1 cellular context compared by ENCODE assay signal in genomic region chr3:72383896-72384295, GRCh38.
TF ChIP-seq lines count a peak whose summit lies in the region.

No MANE protein-coding gene starts in this region.

TF ChIP-seq in HEK293, 187 proteins besides CTCF, POLR2A, EP300 and RAD21:
- 0 out of 2 replicates have a peak, but pooled peaks have one; percentile 34 for TF ChIP-seq ZNF133 (tag by site-specific recombination; IDR thresholded peaks at IDR 0.05)
- no peak for TF ChIP-seq ZNF621 (tag by site-specific recombination; IDR thresholded peaks at IDR 0.05)
- TF ChIP-seq SCRT2 (tag by site-specific recombination; IDR thresholded peaks at IDR 0.05) = 0 out of 2 replicates have a peak, but pooled peaks have one; percentile 0
- TF ChIP-seq ZNF664 (tag by site-specific recombination; IDR thresholded peaks at IDR 0.05) = peak; percentile 33; the same call in 1 of the 2 replicates
